ENCODE assay signal across 8 cellular contexts in the genomic region with DNA sequence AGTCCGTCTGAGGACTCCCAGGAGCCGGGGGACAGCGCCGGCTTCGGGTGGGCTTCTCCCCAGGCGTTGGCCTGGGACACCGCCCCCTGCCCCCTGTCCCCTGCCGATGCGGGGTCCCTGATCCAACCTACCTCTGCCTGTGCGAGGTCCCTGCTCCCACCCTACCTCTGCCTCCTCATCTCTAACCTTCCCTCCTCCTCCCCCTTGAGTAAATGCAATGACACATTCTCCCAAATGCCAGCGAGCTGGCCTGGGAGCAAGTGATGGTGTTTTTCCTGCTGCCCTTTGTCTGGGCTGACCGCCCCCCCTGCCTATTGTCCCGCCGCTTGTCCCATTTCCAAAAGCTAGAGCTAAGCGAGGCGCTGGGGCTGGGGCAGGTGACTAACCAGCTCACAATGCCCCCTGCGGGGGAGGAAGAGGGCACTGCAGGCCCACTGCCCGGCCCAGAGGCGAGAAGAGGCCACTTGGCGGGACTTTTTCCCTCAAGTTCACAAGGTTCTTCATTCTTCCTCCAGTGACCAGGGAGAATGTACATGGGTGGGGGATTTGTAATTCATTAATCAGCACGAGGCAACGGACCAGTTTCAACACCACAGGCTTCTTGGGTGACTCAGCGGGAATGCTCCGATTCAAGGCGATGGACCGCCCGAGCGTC. TPM values are rescaled to one million over a fixed set of nuclear protein-coding genes. Genes with fewer than 3 reads are reported as not detected.
DNase-seq lines count a peak whose midpoint lies in the region; ATAC-seq and TF ChIP-seq lines count a peak whose summit lies in the region.

No MANE protein-coding gene starts in this region.

- H4K5ac ChIP-seq in IMR-90 (ENCODE audit: low read depth, low read length), result peak overlapping the region; percentile 10

- peak overlapping the region; percentile 86 for H3K23ac ChIP-seq in IMR-90 (ENCODE audit: low read depth, low read length)

- CTCF ChIA-PET in IMR-90 (lab: Yijun Ruan, JAX), result interaction anchor here (0.7 to 1.1 kb wide), 3 partner anchors 8 to 29 kb away, joined by 3 to 4 read pairs (median 4); no protein-coding TSS in a partner anchor

- H3K9ac ChIP-seq in IMR-90 (ENCODE audit: low read depth, low read length), result peak overlapping the region; percentile 71
- peak overlapping the region; percentile 60 to 92 for H3K9ac ChIP-seq in stomach smooth muscle (ENCODE audit: low read length in 2 of 2)

- H2BK120ac ChIP-seq in IMR-90 (ENCODE audit: low read depth, low read length), result peak overlapping the region; percentile 93

- no peaks in the 10 kb centered on the region for H3K9me3 ChIP-seq in IMR-90 (ENCODE audit: control insufficient read depth, insufficient read depth, low read length)
- H3K9me3 ChIP-seq in stomach smooth muscle (ENCODE audit: control insufficient read depth in 2 of 2, low read length in 2 of 2), result no peaks in the 10 kb centered on the region

- peaks cover 3 to 30% of the 10 kb centered on the region in 2 experiments; a peak in 3 of 4 replicates for H3K79me1 ChIP-seq in IMR-90 (ENCODE audit: low read depth in 1 of 2, low read length in 2 of 2)

- H4K8ac ChIP-seq in IMR-90 (ENCODE audit: low read depth in 2 of 2, low read length in 2 of 2), result peak overlapping the region; percentile 82 to 89

- TF ChIP-seq CTCF in IMR-90 (conservative IDR thresholded peaks at IDR 0.05; ENCODE audit: low read depth, low read length) (peak; percentile 44), VCaP (conservative IDR thresholded peaks at IDR 0.05) (peak; percentile 99)

- BruUV-seq in IMR-90 (replicated peaks; lab: Mats Ljungman, UMichigan), result no TSS peak

- H3K36me3 ChIP-seq in IMR-90 (ENCODE audit: control insufficient read depth, insufficient read depth, low read length) (peaks cover 3% of the 10 kb centered on the region; the same call in 1 of the 2 replicates), stomach smooth muscle (ENCODE audit: control insufficient read depth in 2 of 2, insufficient read depth in 2 of 2, low read length in 2 of 2) (no peaks in the 10 kb centered on the region)

- peak overlapping the region; percentile 75 for H2AFZ ChIP-seq in IMR-90 (replicated peaks; ENCODE audit: low read length, poor library complexity)

- H3K4ac ChIP-seq in IMR-90 (ENCODE audit: low read depth, low read length), result peak overlapping the region; percentile 96

- DNase-seq in DMS 273 (lab: John Stamatoyannopoulos, UW; ENCODE audit: unreplicated experiment) (peak; percentile 68), DMS 273 treated with DMSO at 0.1 percent for 48 hours (lab: John Stamatoyannopoulos, UW) (no peak), IMR-90 (peak; percentile 96), lung microvascular endothelial cell (ENCODE audit: low read depth in 2 of 2) (peak; percentile 80 to 93), mesenteric fat pad (ENCODE audit: low spot score) (no peak)
- DNase-seq in effector memory CD8-positive, alpha-beta T cell, result peak; percentile 41 to 44 (median 43)

- H3K56ac ChIP-seq in IMR-90 (ENCODE audit: extremely low read depth, insufficient read depth, low read length), result peak overlapping the region; percentile 84

- peak overlapping the region; percentile 93 for H2BK5ac ChIP-seq in IMR-90 (ENCODE audit: low read depth, low read length, poor library complexity, severe bottlenecking)

- peak overlapping the region; percentile 21 for H3K18ac ChIP-seq in IMR-90 (ENCODE audit: low read depth, low read length)

- peak overlapping the region; percentile 87 for H2BK20ac ChIP-seq in IMR-90 (ENCODE audit: low read depth, low read length)

- H2AK9ac ChIP-seq in IMR-90 (replicated peaks; ENCODE audit: low read depth, low read length, poor library complexity), result peak overlapping the region; percentile 99

- intact Hi-C loops in IMR-90 (cut with micrococcal nuclease), result no loop called here

- POLR2A ChIA-PET in IMR-90 (lab: Charles Lee; ENCODE audit: unreplicated experiment), result interaction anchor here (0.6 to 0.7 kb wide), 2 partner anchors 23 to 93 kb away, joined by 8 to 11 read pairs; no protein-coding TSS in a partner anchor

- peaks cover 25% of the 10 kb centered on the region for H3K9me1 ChIP-seq in IMR-90 (ENCODE audit: insufficient read depth, low read length)

- peak overlapping the region; percentile 96 for H2AK5ac ChIP-seq in IMR-90 (ENCODE audit: low read depth, low read length)

- H2BK15ac ChIP-seq in IMR-90 (ENCODE audit: low read depth, low read length), result peak overlapping the region; percentile 96; the same call in 2 of the 3 replicates

- H3K36me3 Mint-ChIP-seq in effector memory CD8-positive, alpha-beta T cell (ENCODE audit: insufficient read depth), result peaks cover 30% of the 10 kb centered on the region

- peak overlapping the region; percentile 96 for H4K91ac ChIP-seq in IMR-90 (ENCODE audit: insufficient read depth, low read depth, low read length)

- H3K14ac ChIP-seq in IMR-90 (replicated peaks; ENCODE audit: low read depth, low read length), result peak overlapping the region; percentile 90

- no peaks in the 10 kb centered on the region for H3K9me3 Mint-ChIP-seq in effector memory CD8-positive, alpha-beta T cell

- peak; percentile 31 for ATAC-seq in IMR-90 (ENCODE audit: low read depth)
- ATAC-seq in effector memory CD8-positive, alpha-beta T cell (replicated peaks), result peak; percentile 43

- TF ChIP-seq RAD21 in IMR-90 (IDR thresholded peaks at IDR 0.05; ENCODE audit: low read length), result peak; percentile 30; the same call in 1 of the 2 replicates

- in situ Hi-C loops in IMR-90 (cut with MboI; ENCODE audit: low sequenced_read_pairs), result no loop called here

- H3K27me3 ChIP-seq in IMR-90 (ENCODE audit: control insufficient read depth, insufficient read depth, low read length) (no peaks in the 10 kb centered on the region), stomach smooth muscle (ENCODE audit: control insufficient read depth in 1 of 2, insufficient read depth in 2 of 2, low read length in 2 of 2) (no peaks in the 10 kb centered on the region)

- H3K4me2 ChIP-seq in IMR-90 (ENCODE audit: low read depth, low read length), result peak overlapping the region; percentile 32

- H3K4me3 ChIP-seq in IMR-90 (ENCODE audit: insufficient read depth, low read depth, low read length) (peak overlapping the region; percentile 78), stomach smooth muscle (ENCODE audit: low read length in 2 of 2) (peak overlapping the region; percentile 55 to 64)

- H3K27ac ChIP-seq in IMR-90 (ENCODE audit: insufficient read depth, low read length) (peak overlapping the region; percentile 94), VCaP (peak overlapping the region; percentile 95), stomach smooth muscle (ENCODE audit: low read length) (peak overlapping the region; percentile 89)

- no peaks in the 10 kb centered on the region for H3K27me3 Mint-ChIP-seq in effector memory CD8-positive, alpha-beta T cell

- H4K20me1 ChIP-seq in IMR-90 (ENCODE audit: insufficient read depth, low read length), result peaks cover 30% of the 10 kb centered on the region

- dilution Hi-C loops in IMR-90 (cut with HindIII; ENCODE audit: low sequenced_read_pairs, unreplicated experiment), result no loop called here

- H3K4me3 Mint-ChIP-seq in effector memory CD8-positive, alpha-beta T cell, result peak overlapping the region; percentile 91 to 98

- peak overlapping the region; percentile 96 to 97 for H3K27ac Mint-ChIP-seq in effector memory CD8-positive, alpha-beta T cell

- peaks cover 48 to 54% of the 10 kb centered on the region in 2 donors for H3K4me1 Mint-ChIP-seq in effector memory CD8-positive, alpha-beta T cell (ENCODE audit: low read depth in 2 of 2)

- 0% methylated on average over 1 of the region's 28 CpGs; no CpG with 5 or more reads in 1 of the 2 experiments for WGBS in IMR-90 (ENCODE audit: extremely low coverage in 2 of 2, insufficient read length in 1 of 2), 2 experiments

- peak; percentile 70 for TF ChIP-seq POLR2A in IMR-90 (IDR thresholded peaks at IDR 0.05; ENCODE audit: low read depth, low read length)

- H3K4me1 ChIP-seq in IMR-90 (ENCODE audit: control insufficient read depth, insufficient read depth, low read length), result peaks cover 43% of the 10 kb centered on the region
- peaks cover 49% of the 10 kb centered on the region for H3K4me1 ChIP-seq in stomach smooth muscle (ENCODE audit: control insufficient read depth, insufficient read depth, low read length)

TF ChIP-seq in IMR-90, 13 proteins besides CTCF, POLR2A, EP300 and RAD21 (continues in another document):
- TF ChIP-seq MAFK (IDR thresholded peaks at IDR 0.05; ENCODE audit: low read depth, low read length), result peak; percentile 66; the same call in 1 of the 2 replicates

RNA-seq across cellular contexts. Expression of a gene that starts 0.6 kb away (rescaled TPM):
- total RNA-seq in IMR-90 (2012; rRNA removed) (5.0 and 5.6 TPM in 2 replicates), lung microvascular endothelial cell (1.2 and 1.5 TPM in 2 replicates), mesenteric fat pad (7.7 TPM)
- polyA plus RNA-seq in IMR-90 (2012; rRNA removed), result 27.8 and 34.4 TPM in 2 replicates
- polyA plus RNA-seq in IMR-90 (2012; cell fraction: cytosol; rRNA removed), result 20.6 and 36.3 TPM in 2 replicates
- polyA plus RNA-seq in IMR-90 (2012; cell fraction: nucleus; rRNA removed; ENCODE audit: low replicate concordance), result 61.2 and 132 TPM in 2 replicates

RNA-seq across cellular contexts. Expression of a gene that starts 17.7 kb away (rescaled TPM):
- total RNA-seq in IMR-90 (2012; rRNA removed), result 1.9 and 2.0 TPM in 2 replicates
- 10.3 and 12.6 TPM in 2 replicates for polyA plus RNA-seq in IMR-90 (2012; rRNA removed)
- 8.4 and 12.7 TPM in 2 replicates for polyA plus RNA-seq in IMR-90 (2012; cell fraction: cytosol; rRNA removed)
- 53.4 and 98.2 TPM in 2 replicates for polyA plus RNA-seq in IMR-90 (2012; cell fraction: nucleus; rRNA removed; ENCODE audit: low replicate concordance)
- total RNA-seq in lung microvascular endothelial cell, result 3.0 and 3.5 TPM in 2 replicates
- total RNA-seq in mesenteric fat pad, result 10.4 TPM

RNA-seq across cellular contexts. Expression of a gene that starts 20.7 kb away (rescaled TPM):
- total RNA-seq in IMR-90 (2012; rRNA removed), result 40.8 and 46.4 TPM in 2 replicates
- 133 and 152 TPM in 2 replicates for polyA plus RNA-seq in IMR-90 (2012; rRNA removed)
- 252 and 358 TPM in 2 replicates for polyA plus RNA-seq in IMR-90 (2012; cell fraction: cytosol; rRNA removed)
- polyA plus RNA-seq in IMR-90 (2012; cell fraction: nucleus; rRNA removed; ENCODE audit: low replicate concordance), result 170 and 292 TPM in 2 replicates
- total RNA-seq in lung microvascular endothelial cell, result 27.7 and 33.5 TPM in 2 replicates
- 72.9 TPM for total RNA-seq in mesenteric fat pad

RNA-seq across cellular contexts. Expression of a gene that starts 27.6 kb away (rescaled TPM):
- total RNA-seq in IMR-90 (2012; rRNA removed) (294 and 313 TPM in 2 replicates), lung microvascular endothelial cell (217 TPM in 2 replicates), mesenteric fat pad (92.4 TPM)
- 228 and 260 TPM in 2 replicates for polyA plus RNA-seq in IMR-90 (2012; rRNA removed)
- 268 and 304 TPM in 2 replicates for polyA plus RNA-seq in IMR-90 (2012; cell fraction: cytosol; rRNA removed)
- 122 and 203 TPM in 2 replicates for polyA plus RNA-seq in IMR-90 (2012; cell fraction: nucleus; rRNA removed; ENCODE audit: low replicate concordance)

RNA-seq across cellular contexts. Expression of a gene that starts 29.8 kb away (rescaled TPM):
- under 0.01 and 0.18 TPM in 2 replicates for total RNA-seq in IMR-90 (2012; rRNA removed)
- 0.07 and 0.11 TPM in 2 replicates for polyA plus RNA-seq in IMR-90 (2012; rRNA removed)
- 0.09 and 0.12 TPM in 2 replicates for polyA plus RNA-seq in IMR-90 (2012; cell fraction: cytosol; rRNA removed)
- 0.44 and 0.94 TPM in 2 replicates for polyA plus RNA-seq in IMR-90 (2012; cell fraction: nucleus; rRNA removed; ENCODE audit: low replicate concordance)
- under 0.01 TPM in 1 of 2 replicates, not detected in the other for total RNA-seq in lung microvascular endothelial cell
- total RNA-seq in mesenteric fat pad, result 5.3 TPM

Comparison
In these comparisons a context has a peak if more than half of its experiments do, and no peak if none do; other contexts are left out.
1. DNase-seq: peak in DMS 273 (single experiment), IMR-90 (single experiment), effector memory CD8-positive, alpha-beta T cell (3 of 3) and lung microvascular endothelial cell (2 of 2); none in DMS 273 treated with DMSO at 0.1 percent for 48 hours (single experiment) and mesenteric fat pad (single experiment).
2. Peak in every context shown above with its lines, with median percentiles within 50 percentile points of each other: H3K27ac ChIP-seq.